ENCODE assay signal across 8 cellular contexts in genomic region chr16:31453255-31454204, GRCh38. TPM values are rescaled to one million over a fixed set of nuclear protein-coding genes. Genes with fewer than 3 reads are reported as not detected.
DNase-seq lines count a peak whose midpoint lies in the region; ATAC-seq lines count a peak whose summit lies in the region.

No MANE protein-coding gene starts in this region.

- no peak overlapping the region for H3K4me3 Mint-ChIP-seq in natural killer cell treated with Interleukin-12 subunit alpha and Interleukin-12 subunit beta and Interleukin-15 and Interleukin-18, amount 100 ng/mL, for 72 hours

- H3K27me3 Mint-ChIP-seq in natural killer cell treated with Interleukin-12 subunit alpha and Interleukin-12 subunit beta and Interleukin-15 and Interleukin-18, amount 100 ng/mL, for 72 hours: no peaks in the 10 kb centered on the region

- peaks cover 25 to 38% of the 10 kb centered on the region in 2 donors for H3K4me1 Mint-ChIP-seq in natural killer cell treated with Interleukin-12 subunit alpha and Interleukin-12 subunit beta and Interleukin-15 and Interleukin-18, amount 100 ng/mL, for 72 hours (ENCODE audit: low read depth in 2 of 2)

- H3K36me3 Mint-ChIP-seq in natural killer cell treated with Interleukin-12 subunit alpha and Interleukin-12 subunit beta and Interleukin-15 and Interleukin-18, amount 100 ng/mL, for 72 hours: no peaks in the 10 kb centered on the region

- DNase-seq in CD1c-positive myeloid dendritic cell (ENCODE audit: extremely low spot score) (peak; percentile 66), NOMO-1 treated with DMSO at 0.1 percent for 48 hours (lab: John Stamatoyannopoulos, UW; ENCODE audit: unreplicated experiment) (peak; percentile 29), epithelial cell of prostate (ENCODE audit: low read depth, low spot score) (no peak), iPS-NIHi11 (ENCODE audit: low spot score) (no peak), NCI-H526 (lab: John Stamatoyannopoulos, UW) (no peak)
- peak; percentile 26 for DNase-seq in natural killer cell treated with Interleukin-12 subunit alpha and Interleukin-12 subunit beta and Interleukin-15 and Interleukin-18, amount 100 ng/mL, for 72 hours (ENCODE audit: low spot score)

- H3K9me3 Mint-ChIP-seq in natural killer cell treated with Interleukin-12 subunit alpha and Interleukin-12 subunit beta and Interleukin-15 and Interleukin-18, amount 100 ng/mL, for 72 hours: no peaks in the 10 kb centered on the region

- H3K27ac Mint-ChIP-seq in natural killer cell treated with Interleukin-12 subunit alpha and Interleukin-12 subunit beta and Interleukin-15 and Interleukin-18, amount 100 ng/mL, for 72 hours: peak overlapping the region; percentile 17 to 32

- no peak for ATAC-seq in natural killer cell treated with Interleukin-12 subunit alpha and Interleukin-12 subunit beta and Interleukin-15 and Interleukin-18, amount 100 ng/mL, for 72 hours
- ATAC-seq in GM19467 (IDR thresholded peaks at IDR 0.05; ENCODE audit: unreplicated experiment): no peak
- ATAC-seq in HG03139 (IDR thresholded peaks at IDR 0.05; ENCODE audit: unreplicated experiment): no peak

- peak overlapping the region; percentile 97 for H3K27ac ChIP-seq in epithelial cell of prostate

RNA-seq across cellular contexts. Expression of gene ARMC5, which starts 5.8 kb away (rescaled TPM):
- total RNA-seq in natural killer cell treated with Interleukin-12 subunit alpha and Interleukin-12 subunit beta and Interleukin-15 and Interleukin-18, amount 100 ng/mL, for 72 hours: 10 to 100 TPM; 31.6 to 36.0 TPM

RNA-seq across cellular contexts. Expression of gene ZNF843, which starts 10.9 kb away (rescaled TPM):
- under 1 TPM in 1 of 2 donors, not detected in 1; 0.17 TPM for total RNA-seq in natural killer cell treated with Interleukin-12 subunit alpha and Interleukin-12 subunit beta and Interleukin-15 and Interleukin-18, amount 100 ng/mL, for 72 hours

RNA-seq across cellular contexts. Expression of gene TGFB1I1, which starts 18.4 kb away (rescaled TPM):
- total RNA-seq in natural killer cell treated with Interleukin-12 subunit alpha and Interleukin-12 subunit beta and Interleukin-15 and Interleukin-18, amount 100 ng/mL, for 72 hours: under 1 TPM; 0.55 to 0.75 TPM

RNA-seq across cellular contexts. Expression of gene COX6A2, which starts 25.4 kb away (rescaled TPM):
- not detected for total RNA-seq in natural killer cell treated with Interleukin-12 subunit alpha and Interleukin-12 subunit beta and Interleukin-15 and Interleukin-18, amount 100 ng/mL, for 72 hours

RNA-seq across cellular contexts. Expression of gene SLC5A2, which starts 29.4 kb away (rescaled TPM):
- not detected for total RNA-seq in natural killer cell treated with Interleukin-12 subunit alpha and Interleukin-12 subunit beta and Interleukin-15 and Interleukin-18, amount 100 ng/mL, for 72 hours

Comparison
In these comparisons a context has a peak if more than half of its experiments do, and no peak if none do; other contexts are left out.
1. DNase-seq: peak in CD1c-positive myeloid dendritic cell (single experiment), NOMO-1 treated with DMSO at 0.1 percent for 48 hours (single experiment) and natural killer cell treated with Interleukin-12 subunit alpha and Interleukin-12 subunit beta and Interleukin-15 and Interleukin-18, amount 100 ng/mL, for 72 hours (single experiment); none in epithelial cell of prostate (single experiment), iPS-NIHi11 (single experiment) and NCI-H526 (0 of 2).